Comparison of ENCODE assay signal across 26 cellular contexts in the genomic region with DNA sequence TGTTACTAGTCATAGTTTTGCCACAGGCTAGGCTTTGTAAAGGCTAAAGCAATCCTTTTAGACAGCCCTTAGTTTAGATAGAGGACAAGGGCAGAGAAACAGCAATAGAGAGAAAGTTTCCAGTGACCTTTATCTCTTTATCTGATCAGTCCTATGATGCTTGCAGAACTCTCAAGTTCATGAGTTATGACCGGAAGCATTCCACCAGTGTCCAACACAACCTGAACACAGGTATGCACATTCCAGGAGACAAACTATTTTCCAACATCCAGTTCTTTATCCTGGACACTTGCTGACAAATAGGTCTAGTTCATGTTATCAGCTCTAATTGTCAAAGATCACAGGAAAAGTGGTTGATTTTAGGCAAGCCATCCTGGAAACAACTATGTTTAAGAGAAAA.
DNase-seq lines count a peak whose midpoint lies in the region; FAIRE-seq and TF ChIP-seq lines count a peak whose summit lies in the region.
"Had no signal": no experiment of that assay in that cellular context is flagged by ENCODE, and none has a peak within 500 bp of the region (broad histone marks: within the 10 kb centered on the region; RNA-seq: fewer than 3 reads in every experiment).

No MANE protein-coding gene starts in this region.

- H3K36me3 ChIP-seq in H1 (ENCODE audit: control insufficient read depth in 2 of 4, insufficient read depth in 4 of 4, low read length in 3 of 4), result no peaks in the 10 kb centered on the region
- no peaks in the 10 kb centered on the region for H3K36me3 ChIP-seq in trophoblast cell (ENCODE audit: control insufficient read depth in 1 of 2, insufficient read depth in 2 of 2, low read length in 2 of 2)
- no peaks in the 10 kb centered on the region for H3K36me3 ChIP-seq in ascending aorta
- H3K36me3 ChIP-seq in mesendoderm (ENCODE audit: control insufficient read depth, insufficient read depth, low read length), result no peaks in the 10 kb centered on the region
- H3K36me3 ChIP-seq: BE2C, BLaER1 had no signal

- H4K20me1 ChIP-seq in H1 (replicated peaks in 1 of 2; ENCODE audit: control insufficient read depth in 1 of 2, insufficient read depth in 2 of 2, low read length in 2 of 2), result no peaks in the 10 kb centered on the region
- H4K20me1 ChIP-seq: BLaER1 had no signal

- H4K91ac ChIP-seq in H1 (replicated peaks; ENCODE audit: insufficient read length, low read length) (no peak overlapping the region), trophoblast cell (ENCODE audit: low read depth, low read length) (no peak overlapping the region)

- FAIRE-seq in H1 (lab: Jason Lieb, UNC), result peak; percentile 7
- FAIRE-seq: A204.1, GM12878, GM12892, GM18507, GM19239 had no signal

- H3K79me2 ChIP-seq in H1 (ENCODE audit: control insufficient read depth in 1 of 2, insufficient read depth in 2 of 2, low read length in 2 of 2), result no peaks in the 10 kb centered on the region
- H3K79me2 ChIP-seq in trophoblast cell (ENCODE audit: control insufficient read depth, insufficient read depth, low read length, poor library complexity), result no peaks in the 10 kb centered on the region
- H3K79me2 ChIP-seq in mesendoderm (ENCODE audit: control insufficient read depth, insufficient read depth, low read length), result no peaks in the 10 kb centered on the region

- H3K18ac ChIP-seq in H1 (ENCODE audit: extremely low read depth, low read length) (no peak overlapping the region), trophoblast cell (ENCODE audit: low read length) (no peak overlapping the region), mesendoderm (ENCODE audit: low read length) (no peak overlapping the region)

- 94% methylated on average over 1 of the region's 1 CpG; no CpG with 5 or more reads in 1 of the 2 experiments for WGBS in H1 (ENCODE audit: extremely low coverage in 1 of 2, insufficient coverage in 1 of 2, insufficient read length in 1 of 2, insufficient replicate concordance in 2 of 2, low coverage in 1 of 2, low lambda C conversion rate in 2 of 2, missing lambda C conversion rate in 1 of 2), 2 experiments
- no CpG with 5 or more reads among the region's 1 CpG for WGBS in trophoblast cell (ENCODE audit: extremely low coverage, insufficient coverage, insufficient read length)
- no CpG with 5 or more reads among the region's 1 CpG for WGBS in mesendoderm (ENCODE audit: extremely low coverage, insufficient coverage, low lambda C conversion rate)

- H3K23me2 ChIP-seq in H1 (ENCODE audit: low read depth, low read length), result no peaks in the 10 kb centered on the region; the same call in 1 of the 2 replicates

- H4K8ac ChIP-seq in H1 (ENCODE audit: extremely low read depth, insufficient read depth, low read length), result no peak overlapping the region
- no peak overlapping the region for H4K8ac ChIP-seq in trophoblast cell (ENCODE audit: low read depth, low read length)
- H4K8ac ChIP-seq in mesendoderm (ENCODE audit: low read depth, low read length), result no peak overlapping the region

- intact Hi-C loops in ascending aorta (cut with DNase I), result no loop called here

- H3K4me1 ChIP-seq in H1 (replicated peaks in 1 of 4; ENCODE audit: control insufficient read depth in 3 of 4, insufficient read depth in 4 of 4, low read length in 3 of 4) (peaks cover 0 to 9% (median under 1%) of the 10 kb centered on the region in 4 experiments; a peak in 1 of 7 replicates), trophoblast cell (ENCODE audit: control insufficient read depth in 1 of 2, insufficient read depth in 2 of 2, low read length in 2 of 2) (peaks cover 5 to 9% of the 10 kb centered on the region in 2 experiments), ascending aorta (peaks cover 0 to 7% of the 10 kb centered on the region in 2 donors), mesendoderm (ENCODE audit: control insufficient read depth, low read depth, low read length) (no peaks in the 10 kb centered on the region)

- H3K23ac ChIP-seq in H1 (ENCODE audit: insufficient read length) (no peak overlapping the region), trophoblast cell (ENCODE audit: low read length) (no peak overlapping the region), mesendoderm (ENCODE audit: low read length) (no peak overlapping the region)

- H3K14ac ChIP-seq in H1 (ENCODE audit: insufficient read length) (no peak overlapping the region), trophoblast cell (ENCODE audit: low read length) (no peak overlapping the region)

- H4K12ac ChIP-seq in trophoblast cell (ENCODE audit: low read depth, low read length), result no peak overlapping the region

- H3K9ac ChIP-seq in H1 (replicated peaks in 1 of 4; ENCODE audit: extremely low read depth in 1 of 4, low read depth in 3 of 4, low read length in 3 of 4) (no peak overlapping the region), trophoblast cell (ENCODE audit: low read length) (no peak overlapping the region), mesendoderm (ENCODE audit: low read length) (no peak overlapping the region)
- H3K9ac ChIP-seq: BLaER1 had no signal

- DNase-seq in H1 (ENCODE audit: low read depth in 1 of 2, low spot score in 2 of 2) (no peak), trophoblast cell (peak; percentile 64 to 85), NCI-H128 (lab: John Stamatoyannopoulos, UW; ENCODE audit: unreplicated experiment) (no peak), ascending aorta (ENCODE audit: low spot score in 2 of 2) (no peak), mesendoderm (no peak)
- DNase-seq: 8988T; ACHN; BE2C; C1 segment of cervical spinal cord; CD4-positive, alpha-beta memory T cell; CD4-positive, CD25-positive, alpha-beta regulatory T cell; CD8-positive, alpha-beta memory T cell; COR-L47; DMS 273 treated with DMSO at 0.1 percent for 48 hours; DMS153; DMS53; DMS79; DND-41; EL; GDM1 had no signal

- TF ChIP-seq POLR2A in H1 (IDR thresholded peaks at IDR 0.05; ENCODE audit: control extremely low read depth in 1 of 2, low read depth in 2 of 2, low read length in 2 of 2), result no peak

- TF ChIP-seq CTCF in H1 (IDR thresholded peaks at IDR 0.05; ENCODE audit: control extremely low read depth in 1 of 3, insufficient read depth in 1 of 3, low read depth in 1 of 3, low read length in 3 of 3) (no peak), ascending aorta (IDR thresholded peaks at IDR 0.05) (no peak)

- H2AFZ ChIP-seq in H1 (ENCODE audit: low read length) (no peak overlapping the region), trophoblast cell (ENCODE audit: insufficient read depth, low read length, poor library complexity) (no peak overlapping the region)

- H3K79me1 ChIP-seq in H1 (ENCODE audit: low read depth, low read length) (no peaks in the 10 kb centered on the region), trophoblast cell (ENCODE audit: low read length) (no peaks in the 10 kb centered on the region), mesendoderm (ENCODE audit: low read length) (no peaks in the 10 kb centered on the region)

- no peak overlapping the region for H3K4me2 ChIP-seq in H1 (ENCODE audit: insufficient read depth in 1 of 2, low read depth in 2 of 2, low read length in 2 of 2)
- H3K4me2 ChIP-seq in trophoblast cell (ENCODE audit: low read length), result no peak overlapping the region
- no peak overlapping the region for H3K4me2 ChIP-seq in mesendoderm (ENCODE audit: low read length)
- H3K4me2 ChIP-seq: BLaER1 had no signal

- H2BK5ac ChIP-seq in H1 (ENCODE audit: low read depth, low read length) (no peak overlapping the region), trophoblast cell (ENCODE audit: low read depth, low read length, poor library complexity) (no peak overlapping the region), mesendoderm (ENCODE audit: low read length) (no peak overlapping the region)

- H2BK120ac ChIP-seq in H1 (replicated peaks; ENCODE audit: low read depth, low read length), result no peak overlapping the region
- H2BK120ac ChIP-seq in trophoblast cell (ENCODE audit: insufficient read depth, low read length, poor library complexity), result no peak overlapping the region
- H2BK120ac ChIP-seq in mesendoderm (ENCODE audit: low read depth, low read length), result no peak overlapping the region

- CTCF ChIA-PET in H1 (lab: Charles Lee; ENCODE audit: partially characterized antibody), result no interaction called here

- H2BK15ac ChIP-seq in H1 (ENCODE audit: low read length) (no peak overlapping the region), mesendoderm (replicated peaks; ENCODE audit: low read depth) (no peak overlapping the region)

- no peaks in the 10 kb centered on the region for H3K9me3 ChIP-seq in H1 (ENCODE audit: insufficient read depth in 2 of 2, low read depth in 1 of 2, low read length in 1 of 2)
- peaks cover 1% of the 10 kb centered on the region for H3K9me3 ChIP-seq in trophoblast cell (ENCODE audit: insufficient read depth, low read depth, low read length)
- no peaks in the 10 kb centered on the region for H3K9me3 ChIP-seq in ascending aorta
- H3K9me3 ChIP-seq: BE2C had no signal

- no peak overlapping the region for H3K56ac ChIP-seq in H1 (replicated peaks; ENCODE audit: insufficient read length, low read depth, low read length)
- no peak overlapping the region for H3K56ac ChIP-seq in mesendoderm (ENCODE audit: low read length)

- H4K5ac ChIP-seq in H1 (ENCODE audit: insufficient read length, low read depth, low read length) (no peak overlapping the region), mesendoderm (ENCODE audit: low read length) (no peak overlapping the region)

- no peak overlapping the region for H3K4ac ChIP-seq in H1 (replicated peaks; ENCODE audit: insufficient read length, low read depth, low read length)
- no peak overlapping the region for H3K4ac ChIP-seq in trophoblast cell (ENCODE audit: low read depth, low read length)
- no peak overlapping the region for H3K4ac ChIP-seq in mesendoderm (ENCODE audit: low read depth, low read length)

- H3K27me3 ChIP-seq in H1 (replicated peaks in 1 of 4; ENCODE audit: control insufficient read depth in 3 of 4, extremely low read depth in 1 of 4, insufficient read depth in 3 of 4, low read length in 3 of 4) (no peaks in the 10 kb centered on the region), trophoblast cell (ENCODE audit: insufficient read depth, low read length) (no peaks in the 10 kb centered on the region), ascending aorta (no peaks in the 10 kb centered on the region), mesendoderm (ENCODE audit: insufficient read depth, low read length, poor library complexity) (no peaks in the 10 kb centered on the region)
- H3K27me3 ChIP-seq: BE2C, BLaER1 had no signal

- H2BK20ac ChIP-seq in H1 (ENCODE audit: low read length), result no peak overlapping the region

- H3K27ac ChIP-seq in H1 (ENCODE audit: low read depth, low read length) (no peak overlapping the region), trophoblast cell (ENCODE audit: low read depth, low read length) (no peak overlapping the region), ascending aorta (no peak overlapping the region), mesendoderm (ENCODE audit: low read depth, low read length) (no peak overlapping the region)
- H3K27ac ChIP-seq: BLaER1 had no signal

- no peak overlapping the region for H2AK5ac ChIP-seq in H1 (ENCODE audit: low read depth, low read length)
- H2AK5ac ChIP-seq in trophoblast cell (ENCODE audit: low read length), result no peak overlapping the region
- H2AK5ac ChIP-seq in mesendoderm (ENCODE audit: low read length), result no peak overlapping the region

- H2BK12ac ChIP-seq in H1 (ENCODE audit: low read depth, low read length), result no peak overlapping the region
- no peak overlapping the region for H2BK12ac ChIP-seq in trophoblast cell (ENCODE audit: low read length)

- no peak for TF ChIP-seq EP300 in H1 (IDR thresholded peaks at IDR 0.05; ENCODE audit: borderline replicate concordance in 1 of 2, low read depth in 2 of 2, low read length in 2 of 2)

- POLR2A ChIA-PET in H1 (lab: Charles Lee; ENCODE audit: partially characterized antibody), result interaction anchor here (2.1 to 5.4 kb wide), 2 partner anchors 10 to 19 kb away, joined by 6 to 28 read pairs; no protein-coding TSS in a partner anchor

- H3K4me3 ChIP-seq in H1 (ENCODE audit: extremely low read depth in 1 of 4, insufficient read depth in 2 of 4, low read depth in 3 of 4, low read length in 4 of 4), result no peak overlapping the region
- H3K4me3 ChIP-seq in trophoblast cell (ENCODE audit: low read depth, low read length), result no peak overlapping the region
- H3K4me3 ChIP-seq in ascending aorta, result no peak overlapping the region
- H3K4me3 ChIP-seq in mesendoderm (ENCODE audit: low read length), result no peak overlapping the region
- H3K4me3 ChIP-seq: BLaER1, GM12878 had no signal

- no peak for TF ChIP-seq RAD21 in H1 (IDR thresholded peaks at IDR 0.05 in 1 of 2, conservative IDR thresholded peaks at IDR 0.05 in 1 of 2; ENCODE audit: low read depth in 2 of 2, low read length in 2 of 2)

Comparison
In these comparisons a context has a peak if more than half of its experiments do, and no peak if none do; other contexts are left out.
1. DNase-seq: peak in trophoblast cell (2 of 2); none in H1 (0 of 2), NCI-H128 (single experiment), ascending aorta (0 of 2) and mesendoderm (single experiment).